31 cellular contexts compared by ENCODE assay signal in the genomic region with DNA sequence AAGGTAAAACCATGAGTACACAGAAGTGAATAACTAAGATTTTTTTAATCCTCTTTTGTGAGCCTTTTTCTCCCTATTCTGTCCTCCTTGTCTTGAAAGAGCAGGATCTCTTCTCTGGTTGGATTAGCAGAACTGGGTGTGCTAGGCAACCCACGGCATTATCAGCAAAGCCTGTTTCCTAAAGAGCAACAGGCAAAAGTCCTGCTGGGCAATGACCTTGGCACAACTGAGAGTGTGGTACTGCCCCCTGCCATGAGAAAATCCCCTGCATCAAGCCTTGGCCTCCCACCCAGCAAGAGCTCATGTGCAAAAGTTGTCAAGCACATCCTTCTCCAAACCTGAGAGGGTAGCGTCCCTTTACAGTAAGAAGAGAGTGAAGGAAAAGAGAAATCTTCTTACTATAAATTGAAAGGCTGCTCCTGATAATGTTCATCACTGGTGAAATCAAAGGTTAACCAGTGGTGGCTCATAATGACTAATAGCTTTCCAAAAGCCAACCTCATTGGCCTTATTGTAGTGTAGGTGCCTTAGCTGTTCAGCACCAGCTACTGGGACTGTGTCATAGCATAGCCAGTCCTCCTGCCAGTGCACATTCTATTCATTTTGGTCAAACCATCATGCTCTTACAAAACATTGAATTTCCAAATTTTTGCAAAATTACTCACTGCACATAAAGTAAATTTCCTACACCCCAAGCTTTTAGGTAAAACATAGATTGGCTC. TPM values are rescaled to one million over a fixed set of nuclear protein-coding genes. Genes with fewer than 3 reads are reported as not detected.
A peak's percentile ranks its signal among the peaks of the same experiment; 100 is the strongest.
DNase-seq lines count a peak whose midpoint lies in the region; ATAC-seq, FAIRE-seq and TF ChIP-seq lines count a peak whose summit lies in the region.
"Had no signal": no experiment of that assay in that cellular context is flagged by ENCODE, and none has a peak within 500 bp of the region (broad histone marks: within the 10 kb centered on the region; RNA-seq: fewer than 3 reads in every experiment).

No MANE protein-coding gene starts in this region.

- CTCF ChIA-PET in GM12878 (lab: Yijun Ruan, JAX): interaction anchor here (1.1 kb wide), 1 partner anchor 8 kb away, joined by 5 read pairs; no protein-coding TSS in a partner anchor
- CTCF ChIA-PET in activated CD4-positive, alpha-beta memory T cell treated with anti-CD3 and anti-CD28 coated beads, Interleukin-2, amount 10 ng/mL, durations not matched to agents 7 days and 5 days (lab: Charles Lee): no interaction called here

- no peak overlapping the region for H3K27ac Mint-ChIP-seq in activated CD4-positive, alpha-beta memory T cell treated with anti-CD3 and anti-CD28 coated beads, Interleukin-2, amount 10 ng/mL, durations not matched to agents 7 days and 5 days
- H3K27ac Mint-ChIP-seq: activated naive CD8-positive, alpha-beta T cell treated with anti-CD3 and anti-CD28 coated beads, Interleukin-2, amount 10 ng/mL, durations not matched to agents 7 days and 5 days had no signal

- H3K4me1 Mint-ChIP-seq in activated CD4-positive, alpha-beta memory T cell treated with anti-CD3 and anti-CD28 coated beads, Interleukin-2, amount 10 ng/mL, durations not matched to agents 7 days and 5 days: no peaks in the 10 kb centered on the region
- H3K4me1 Mint-ChIP-seq: activated naive CD8-positive, alpha-beta T cell treated with anti-CD3 and anti-CD28 coated beads, Interleukin-2, amount 10 ng/mL, durations not matched to agents 7 days and 5 days; central memory CD8-positive, alpha-beta T cell; IgD-negative memory B cell had no signal

- in situ Hi-C loops in GM12878 (cut with MboI): no loop called here

- POLR2A ChIA-PET in GM12878 (lab: Charles Lee): interaction anchor here (0.6 kb wide), 1 partner anchor 16 kb away, joined by 3 read pairs; no protein-coding TSS in a partner anchor
- POLR2A ChIA-PET in activated CD4-positive, alpha-beta memory T cell treated with anti-CD3 and anti-CD28 coated beads, Interleukin-2, amount 10 ng/mL, durations not matched to agents 7 days and 5 days (lab: Charles Lee): no interaction called here

- no peak for TF ChIP-seq EP300 in GM12878 (IDR thresholded peaks at IDR 0.05; ENCODE audit: borderline replicate concordance in 1 of 2, control insufficient read depth in 1 of 2, low read depth in 2 of 2, low read length in 2 of 2)

- no peak overlapping the region for H3K9ac ChIP-seq in GM12878 (ENCODE audit: control insufficient read depth, insufficient read depth, low read length)
- H3K9ac ChIP-seq: BLaER1 treated with 17β-estradiol and CSF1 and Interleukin-3, amounts not matched to agents 10 nM and 100 nM had no signal

- no peaks in the 10 kb centered on the region for H3K36me3 Mint-ChIP-seq in activated CD4-positive, alpha-beta memory T cell treated with anti-CD3 and anti-CD28 coated beads, Interleukin-2, amount 10 ng/mL, durations not matched to agents 7 days and 5 days (ENCODE audit: low read depth)
- H3K36me3 Mint-ChIP-seq: activated naive CD8-positive, alpha-beta T cell treated with anti-CD3 and anti-CD28 coated beads, Interleukin-2, amount 10 ng/mL, durations not matched to agents 7 days and 5 days; IgD-negative memory B cell had no signal

- H4K20me1 ChIP-seq in GM12878 (ENCODE audit: control insufficient read depth, insufficient read depth): no peaks in the 10 kb centered on the region
- H4K20me1 ChIP-seq: BLaER1 treated with 17β-estradiol and CSF1 and Interleukin-3, amounts not matched to agents 10 nM and 100 nM had no signal

- H3K27ac ChIP-seq in GM12878 (ENCODE audit: control insufficient read depth, insufficient read depth) (no peak overlapping the region), layer of hippocampus (ENCODE audit: low read depth, low read length) (peak overlapping the region; percentile 30), coronary artery (no peak overlapping the region)
- H3K27ac ChIP-seq: A549, epithelial cell of prostate, neutrophil, psoas muscle, stomach, tibial nerve, VCaP had no signal

- no TSS peak for BruUV-seq in GM12878 (replicated peaks; lab: Mats Ljungman, UMichigan)

- H3K4me1 ChIP-seq in GM12878 (ENCODE audit: control insufficient read depth, insufficient read depth, low read length): no peaks in the 10 kb centered on the region
- H3K4me1 ChIP-seq: A549, psoas muscle, stomach, tibial nerve had no signal

- no peak for TF ChIP-seq CTCF in GM12878 (IDR thresholded peaks at IDR 0.05 in 2 of 3, conservative IDR thresholded peaks at IDR 0.05 in 1 of 3; ENCODE audit: control insufficient read depth in 2 of 3, extremely low read depth in 1 of 3, insufficient read depth in 1 of 3, low read depth in 3 of 3, low read length in 3 of 3)
- TF ChIP-seq CTCF in coronary artery (IDR thresholded peaks at IDR 0.05): no peak

- SMC1A ChIA-PET in GM12878 (lab: Charles Lee; ENCODE audit: uncharacterized antibody, unreplicated experiment): interaction anchor here (0.9 to 1.7 kb wide), 9 partner anchors 8 to 65 kb away, joined by 3 to 5 read pairs (median 4); no protein-coding TSS in a partner anchor

- H3K27me3 ChIP-seq in GM12878 (replicated peaks in 1 of 2; ENCODE audit: control insufficient read depth in 2 of 2, insufficient read depth in 2 of 2, low read length in 1 of 2) (no peaks in the 10 kb centered on the region), layer of hippocampus (ENCODE audit: control insufficient read depth, insufficient read depth, low read length) (no peaks in the 10 kb centered on the region)
- H3K27me3 ChIP-seq: BLaER1 treated with 17β-estradiol and CSF1 and Interleukin-3, amounts not matched to agents 10 nM and 100 nM; neutrophil; stomach; tibial nerve had no signal

- no peaks in the 10 kb centered on the region for H3K79me2 ChIP-seq in GM12878 (ENCODE audit: control insufficient read depth, insufficient read depth, low read length)

- no peak for TF ChIP-seq RAD21 in GM12878 (IDR thresholded peaks at IDR 0.05; ENCODE audit: insufficient read depth, low read depth, low read length)

- RAD21 ChIA-PET in GM12878 (lab: Charles Lee; ENCODE audit: unreplicated experiment): interaction anchor here (0.8 to 1.2 kb wide), 4 partner anchors 8 to 13 kb away, joined by 3 to 4 read pairs (median 3); no protein-coding TSS in a partner anchor

- TF ChIP-seq POLR2A in GM12878 (IDR thresholded peaks at IDR 0.05; ENCODE audit: low read depth, low read length): no peak

- FAIRE-seq in GM12878 (lab: Jason Lieb, UNC): no peak
- FAIRE-seq: A549 had no signal

- H3K9me3 ChIP-seq in GM12878 (replicated peaks; ENCODE audit: control insufficient read depth, insufficient read depth, low read length): no peaks in the 10 kb centered on the region
- H3K9me3 ChIP-seq: A549; BLaER1 treated with 17β-estradiol and CSF1 and Interleukin-3, amounts not matched to agents 10 nM and 100 nM; neutrophil; psoas muscle; stomach; tibial nerve had no signal

- no peaks in the 10 kb centered on the region for H3K36me3 ChIP-seq in GM12878 (ENCODE audit: control insufficient read depth in 2 of 2, insufficient read depth in 2 of 2, low read length in 1 of 2)
- H3K36me3 ChIP-seq: BLaER1 treated with 17β-estradiol and CSF1 and Interleukin-3, amounts not matched to agents 10 nM and 100 nM; neutrophil; stomach; tibial nerve had no signal

- H3K4me3 ChIP-seq in GM12878 (no peak overlapping the region), coronary artery (no peak overlapping the region)
- H3K4me3 ChIP-seq: A549; BLaER1 treated with 17β-estradiol and CSF1 and Interleukin-3, amounts not matched to agents 10 nM and 100 nM; psoas muscle; stomach; tibial nerve had no signal

- H3K4me3 Mint-ChIP-seq in activated CD4-positive, alpha-beta memory T cell treated with anti-CD3 and anti-CD28 coated beads, Interleukin-2, amount 10 ng/mL, durations not matched to agents 7 days and 5 days: no peak overlapping the region
- H3K4me3 Mint-ChIP-seq: activated naive CD8-positive, alpha-beta T cell treated with anti-CD3 and anti-CD28 coated beads, Interleukin-2, amount 10 ng/mL, durations not matched to agents 7 days and 5 days; central memory CD8-positive, alpha-beta T cell; IgD-negative memory B cell had no signal

- ATAC-seq in GM12878: peak; percentile 82
- ATAC-seq: A549, HCT116, left colon, psoas muscle had no signal

- intact Hi-C loops in GM12878 (cut with micrococcal nuclease; ENCODE audit: unreplicated experiment): no loop called here

- DNase-seq in AG08396 (ENCODE audit: low spot score) (peak; percentile 57), HT1080 (ENCODE audit: low read depth) (peak; percentile 31), GM12878 (ENCODE audit: low read depth, low spot score) (no peak), hippocampal formation (lab: John Stamatoyannopoulos, UW) (no peak), coronary artery (ENCODE audit: low spot score) (no peak)
- no peak for DNase-seq in effector CD8-positive, alpha-beta T cell (lab: John Stamatoyannopoulos, UW)
- DNase-seq in activated CD4-positive, alpha-beta memory T cell treated with anti-CD3 and anti-CD28 coated beads, Interleukin-2, amount 10 ng/mL, durations not matched to agents 7 days and 5 days: no peak
- DNase-seq: activated CD4-positive, alpha-beta T cell treated with anti-CD3 and anti-CD28 coated beads for 48 hours; activated gamma-delta T cell; activated naive CD8-positive, alpha-beta T cell treated with anti-CD3 and anti-CD28 coated beads, Interleukin-2, amount 10 ng/mL, durations not matched to agents 7 days and 5 days; activated T-cell treated with anti-CD3 and anti-CD28 coated beads, Interleukin-2, amount 50 U/mL, for 1 hour; DMS53; foreskin melanocyte; GDM1; left colon; NCI-H1092 treated with DMSO at 0.1 percent for 48 hours; NCI-H187; NCI-H524 treated with DMSO at 0.1 percent for 48 hours; psoas muscle; SHP77; stomach had no signal

- no peak overlapping the region for H2AFZ ChIP-seq in GM12878 (ENCODE audit: control insufficient read depth, low read depth, low read length)

- no peak overlapping the region for H3K4me2 ChIP-seq in GM12878 (ENCODE audit: control insufficient read depth, insufficient read depth)
- H3K4me2 ChIP-seq: A549 had no signal

- 76% methylated on average over 2 of the region's 2 CpGs for WGBS in GM12878 (ENCODE audit: insufficient coverage, insufficient replicate concordance, low lambda C conversion rate, missing lambda C conversion rate)

- H3K27me3 Mint-ChIP-seq in activated CD4-positive, alpha-beta memory T cell treated with anti-CD3 and anti-CD28 coated beads, Interleukin-2, amount 10 ng/mL, durations not matched to agents 7 days and 5 days: no peaks in the 10 kb centered on the region

- H3K9me3 Mint-ChIP-seq in activated CD4-positive, alpha-beta memory T cell treated with anti-CD3 and anti-CD28 coated beads, Interleukin-2, amount 10 ng/mL, durations not matched to agents 7 days and 5 days: no peaks in the 10 kb centered on the region
- H3K9me3 Mint-ChIP-seq: activated naive CD8-positive, alpha-beta T cell treated with anti-CD3 and anti-CD28 coated beads, Interleukin-2, amount 10 ng/mL, durations not matched to agents 7 days and 5 days; central memory CD8-positive, alpha-beta T cell had no signal

RNA-seq across cellular contexts. Expression of a gene that starts 17.1 kb away (rescaled TPM):
- 0.33 and 2.9 TPM in 2 replicates for total RNA-seq in HT1080 (2014; rRNA removed; shearing (Covaris generic))
- polyA plus RNA-seq in HT1080 (2015; cell fraction: cytosol; rRNA removed): 0.90 and 1.7 TPM in 2 replicates
- 0.67 and 0.99 TPM in 2 replicates for polyA plus RNA-seq in HT1080 (2015; cell fraction: nucleus; rRNA removed)
- 0.52 and 1.2 TPM in 2 replicates for total RNA-seq in GM12878 (2013; cell fraction: nucleolus; rRNA removed)
- 0.11 and 0.28 TPM in 2 replicates for total RNA-seq in GM12878 (2014; rRNA removed)
- total RNA-seq in GM12878 (2014; rRNA removed; fragmentation: Illumina TruSeq; extraction: Trizol): 0.09 and 0.23 TPM in 2 replicates
- 0.28 and 0.35 TPM in 2 replicates for total RNA-seq in GM12878 (2021)
- not detected for polyA plus RNA-seq in GM12878 (2011; ENCODE audit: low read depth)
- 0.76 and 0.82 TPM in 2 replicates for polyA plus RNA-seq in GM12878 (2011; rRNA removed)
- polyA plus RNA-seq in GM12878 (2011; cell fraction: cytosol; rRNA removed): 0.48 and 0.73 TPM in 2 replicates
- 0.84 and 0.99 TPM in 2 replicates for polyA plus RNA-seq in GM12878 (2011; cell fraction: nucleus; rRNA removed)
- polyA plus RNA-seq in GM12878 (2012): 0.07 and 0.13 TPM in 2 replicates
- polyA plus RNA-seq in GM12878 (2014; fragmentation: Illumina TruSeq; extraction: Trizol): 0.33 and 0.35 TPM in 2 replicates
- polyA plus RNA-seq in GM12878 (2014; fragmentation: Nextera tagmentation; extraction: Ambion mirVana): under 1 TPM; 0.09 to 0.18 TPM
- polyA plus RNA-seq in GM12878 (2014; rRNA removed): 0.06 and 0.12 TPM in 2 replicates
- 1 to 10 TPM in 1 of 2 experiments, under 1 TPM in 1; 0.46 to 1.0 TPM for polyA plus RNA-seq in GM12878 (2016; fragmentation: Nextera tagmentation; extraction: Ambion mirVana)
- 1.4 and 2.1 TPM in 2 replicates for polyA minus RNA-seq in GM12878 (2011; rRNA and poly(A)+ RNA removed)
- 0.73 TPM in 1 of 2 replicates, not detected in the other for polyA minus RNA-seq in GM12878 (2011; cell fraction: cytosol; rRNA and poly(A)+ RNA removed)
- polyA minus RNA-seq in GM12878 (2011; cell fraction: nucleus; rRNA and poly(A)+ RNA removed): 1.9 and 2.5 TPM in 2 replicates
- total RNA-seq in activated CD4-positive, alpha-beta memory T cell treated with anti-CD3 and anti-CD28 coated beads, Interleukin-2, amount 10 ng/mL, durations not matched to agents 7 days and 5 days: not detected
- total RNA-seq: activated naive CD8-positive, alpha-beta T cell treated with anti-CD3 and anti-CD28 coated beads, Interleukin-2, amount 10 ng/mL, durations not matched to agents 7 days and 5 days had no signal
- polyA plus RNA-seq: IgD-negative memory B cell had no signal

Comparison
In these comparisons a context has a peak if more than half of its experiments do, and no peak if none do; other contexts are left out.
1. DNase-seq: peak in AG08396 (single experiment) and HT1080 (single experiment); none in GM12878 (single experiment), hippocampal formation (0 of 2), effector CD8-positive, alpha-beta T cell (single experiment), coronary artery (single experiment) and activated CD4-positive, alpha-beta memory T cell treated with anti-CD3 and anti-CD28 coated beads, Interleukin-2, amount 10 ng/mL, durations not matched to agents 7 days and 5 days (single experiment).